ENCODE assay signal across 1 cellular context in genomic region chr2:20667151-20667530, GRCh38.
TF ChIP-seq lines count a peak whose summit lies in the region.

No MANE protein-coding gene starts in this region.

TF ChIP-seq in WTC11, 78 proteins besides CTCF, POLR2A, EP300 and RAD21:
- TF ChIP-seq ZNF416 (CRISPR knock-in tag; IDR thresholded peaks at IDR 0.05) (no peak), NFE2L1 (CRISPR knock-in tag; IDR thresholded peaks at IDR 0.05) (no peak), EMX1 (CRISPR knock-in tag; IDR thresholded peaks at IDR 0.05) (no peak), ZSCAN18 (CRISPR knock-in tag; IDR thresholded peaks at IDR 0.05) (no peak), MYBL2 (CRISPR knock-in tag; IDR thresholded peaks at IDR 0.05) (no peak)
TF ChIP-seq in WTC11: peak in this region for 0.
